Comparison of ENCODE assay signal across 11 cellular contexts in the genomic region with DNA sequence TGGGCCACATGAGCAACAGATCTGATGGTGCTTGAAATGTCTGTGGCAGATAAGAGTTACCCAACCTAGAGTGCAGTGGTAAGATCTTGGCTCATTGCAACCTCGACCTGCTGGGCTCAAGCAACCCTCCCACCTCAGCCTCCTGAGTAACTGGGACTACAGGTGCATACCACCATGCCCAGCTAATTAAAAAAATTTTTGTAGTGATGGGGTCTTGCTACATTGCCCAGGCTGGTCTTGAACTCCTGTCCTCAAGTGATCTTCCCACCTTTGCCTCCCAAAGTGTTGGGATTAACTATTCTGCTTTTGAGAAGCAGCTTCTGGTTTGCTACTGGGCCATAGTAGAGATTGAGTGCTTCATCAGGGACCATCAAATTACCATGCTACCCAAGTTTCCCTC.
"Had no signal": no experiment of that assay in that cellular context is flagged by ENCODE, and none has a peak within 500 bp of the region (broad histone marks: within the 10 kb centered on the region; RNA-seq: fewer than 3 reads in every experiment).

No MANE protein-coding gene starts in this region.

- H3K9ac ChIP-seq: GM23248 had no signal

- FAIRE-seq: H1, H54 had no signal

- DNase-seq: GM23248, GOT3, H7, H9, HCEC 1CT, HFFc6 had no signal

- ATAC-seq: GM23338, HCT116 had no signal

- H3K27ac ChIP-seq: GM23248 had no signal

- H3K4me3 Mint-ChIP-seq: GM23338, H9, HFFc6 had no signal

- H2AFZ ChIP-seq: GM23248, GM23338 had no signal

- H3K9me3 Mint-ChIP-seq: GM23338, H9, HFFc6 had no signal

- H3K4me3 ChIP-seq: GM23248, GM23338, HAP-1 had no signal

- H3K27ac Mint-ChIP-seq: GM23338, H9, HFFc6 had no signal

- H3K9me3 ChIP-seq: HAP-1 had no signal

- H3K36me3 ChIP-seq: HAP-1 had no signal

- H3K4me2 ChIP-seq: GM23338 had no signal
